1 cellular context compared by ENCODE assay signal in genomic region chr4:102877477-102878106, GRCh38.
TF ChIP-seq lines count a peak whose summit lies in the region.

No MANE protein-coding gene starts in this region.

TF ChIP-seq in K562, 482 proteins besides CTCF, POLR2A, EP300 and RAD21:
- TF ChIP-seq CBX1 (IDR thresholded peaks at IDR 0.05; ENCODE audit: low read depth) (peak; percentile 67), CBX5 (IDR thresholded peaks at IDR 0.05; ENCODE audit: borderline replicate concordance, low read depth) (peak; percentile 92), XRCC3 (IDR thresholded peaks at IDR 0.05) (0 out of 2 replicates have a peak, but pooled peaks have one; percentile 42), TRIM24 (IDR thresholded peaks at IDR 0.05) (peak in 1 of 2 experiments; percentile 45; a peak in 1 of 4 replicates), ZFP36 (IDR thresholded peaks at IDR 0.05; ENCODE audit: low read depth, low read length, partially characterized antibody) (peak; percentile 59), TRIM28 (IDR thresholded peaks at IDR 0.05) (peak; percentile 79), CBX3 (IDR thresholded peaks at IDR 0.05; ENCODE audit: borderline replicate concordance in 1 of 2, low read length in 2 of 2) (peak in 1 of 2 experiments; percentile 71; a peak in 1 of 3 replicates), ZNF280A (IDR thresholded peaks at IDR 0.05; ENCODE audit: low read depth, partially characterized antibody) (peak; percentile 87)
